In the genomic region with DNA sequence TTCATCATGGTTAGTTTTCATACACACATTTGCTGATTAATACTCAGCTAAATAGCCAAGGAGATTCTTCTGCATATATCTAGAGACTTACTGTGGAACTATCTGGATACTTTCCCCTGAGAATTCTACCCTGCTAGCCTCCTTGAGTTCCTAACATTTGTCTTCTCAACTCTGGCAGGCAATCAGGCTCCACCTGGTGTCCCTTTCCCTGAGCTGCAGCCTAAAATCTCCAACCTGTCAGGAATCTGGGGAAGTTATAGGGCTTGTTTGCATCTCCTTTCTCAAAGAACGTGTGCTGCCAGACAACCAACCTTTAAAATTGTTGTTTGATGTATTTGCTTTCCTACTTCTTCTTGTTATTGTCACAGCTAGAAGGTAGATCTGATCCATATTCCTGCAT, we compare ENCODE assay signal across 11 cellular contexts.
DNase-seq lines count a peak whose midpoint lies in the region; TF ChIP-seq lines count a peak whose summit lies in the region.
"Had no signal": no experiment of that assay in that cellular context is flagged by ENCODE, and none has a peak within 500 bp of the region (broad histone marks: within the 10 kb centered on the region; RNA-seq: fewer than 3 reads in every experiment).

No MANE protein-coding gene starts in this region.

- H3K36me3 Mint-ChIP-seq in Caco-2 (ENCODE audit: insufficient read depth, unreplicated experiment) (no peaks in the 10 kb centered on the region), H9 (ENCODE audit: insufficient read depth in 1 of 3, low read depth in 3 of 3) (peaks cover 0 to 5% (median 2%) of the 10 kb centered on the region in 3 experiments; a peak in 4 of 7 replicates)

- no peak overlapping the region for H2AFZ ChIP-seq in H9 (ENCODE audit: low read length)

- no peak overlapping the region for H3K4me2 ChIP-seq in H9 (ENCODE audit: insufficient read depth, insufficient read length, low read length)

- H2AK5ac ChIP-seq in H9 (ENCODE audit: insufficient read length, low read length), result no peak overlapping the region

- H3K4me3 Mint-ChIP-seq in Caco-2 (ENCODE audit: unreplicated experiment), result no peak overlapping the region
- no peak overlapping the region for H3K4me3 Mint-ChIP-seq in H9

- no peak overlapping the region for H3K23ac ChIP-seq in H9 (ENCODE audit: insufficient read length, low read depth, low read length)

- H3K4me1 ChIP-seq in Caco-2 (no peaks in the 10 kb centered on the region), H9 (ENCODE audit: insufficient read depth, low read length) (no peaks in the 10 kb centered on the region)

- no peaks in the 10 kb centered on the region for H3K23me2 ChIP-seq in H9 (ENCODE audit: insufficient read length, low read depth, low read length, poor library complexity, severe bottlenecking)

- no peak overlapping the region for H3K4me3 ChIP-seq in Caco-2 (ENCODE audit: low read depth, low read length)

- CTCF ChIA-PET in Caco-2 (lab: Charles Lee), result interaction anchor here (1.0 kb wide), 1 partner anchor 132 kb away, joined by 3 read pairs; no protein-coding TSS in a partner anchor

- no peak overlapping the region for H2BK15ac ChIP-seq in H9 (ENCODE audit: low read depth, low read length)

- H3K9me3 ChIP-seq in Caco-2 (no peaks in the 10 kb centered on the region), H9 (ENCODE audit: control insufficient read depth, low read depth, low read length) (no peaks in the 10 kb centered on the region)

- H2BK12ac ChIP-seq in H9 (ENCODE audit: insufficient read length, low read depth, low read length), result no peak overlapping the region

- H4K20me1 ChIP-seq in H9 (ENCODE audit: control insufficient read depth, insufficient read depth, insufficient read length), result no peaks in the 10 kb centered on the region

- no peak overlapping the region for H2BK120ac ChIP-seq in H9 (ENCODE audit: low read depth, low read length, poor library complexity, severe bottlenecking)

- H3K9ac ChIP-seq in H9 (ENCODE audit: extremely low read depth, insufficient read length, low read length), result no peak overlapping the region

- no peak overlapping the region for H2BK20ac ChIP-seq in H9 (ENCODE audit: low read depth, low read length, poor library complexity, severe bottlenecking)

- no peaks in the 10 kb centered on the region for H3K79me2 ChIP-seq in H9 (ENCODE audit: insufficient read depth, low read length)

- H3K27me3 ChIP-seq in Caco-2 (replicated peaks; ENCODE audit: control insufficient read depth, insufficient read depth, low read length) (no peaks in the 10 kb centered on the region), H9 (ENCODE audit: insufficient read depth, low read length) (no peaks in the 10 kb centered on the region)

- no peaks in the 10 kb centered on the region for H3K27me3 Mint-ChIP-seq in Caco-2 (ENCODE audit: insufficient read depth, unreplicated experiment)
- H3K27me3 Mint-ChIP-seq in H9 (ENCODE audit: low read depth), result no peaks in the 10 kb centered on the region

- BruUV-seq in Caco-2 (replicated peaks; lab: Mats Ljungman, UMichigan), result no TSS peak

- no peak overlapping the region for H3K14ac ChIP-seq in H9 (ENCODE audit: insufficient read depth, low read length)

- TF ChIP-seq CTCF in Caco-2 (IDR thresholded peaks at IDR 0.05; ENCODE audit: insufficient read depth in 1 of 2, low read depth in 1 of 2, low read length in 1 of 2, severe bottlenecking in 1 of 2, unreplicated experiment in 1 of 2) (peak; percentile 58 to 76), H9 (conservative IDR thresholded peaks at IDR 0.05) (peak; percentile 78)

- no peak overlapping the region for H3K27ac ChIP-seq in H9 (ENCODE audit: insufficient read length, low read depth, low read length)

- no peak overlapping the region for H3K27ac Mint-ChIP-seq in Caco-2 (ENCODE audit: unreplicated experiment)
- no peak overlapping the region for H3K27ac Mint-ChIP-seq in H9

- H3K36me3 ChIP-seq in Caco-2 (ENCODE audit: control insufficient read depth, insufficient read depth, low read length), result no peaks in the 10 kb centered on the region

- no peak overlapping the region for H3K4ac ChIP-seq in H9 (ENCODE audit: low read depth, low read length)

- no peak overlapping the region for H4K5ac ChIP-seq in H9 (ENCODE audit: insufficient read length, low read depth, low read length)

- H3K79me1 ChIP-seq in H9 (ENCODE audit: insufficient read depth, low read depth, low read length, poor library complexity, severe bottlenecking), result no peaks in the 10 kb centered on the region

- WGBS in H9 (ENCODE audit: extremely low coverage, insufficient read length, low lambda C conversion rate), result no CpG with 5 or more reads among the region's 1 CpG

- H2BK5ac ChIP-seq in H9 (ENCODE audit: insufficient read length, low read length), result no peak overlapping the region

- POLR2A ChIA-PET in Caco-2 (lab: Charles Lee), result no interaction called here

- H3K9me3 Mint-ChIP-seq in Caco-2 (ENCODE audit: unreplicated experiment) (no peaks in the 10 kb centered on the region), H9 (peaks cover 3% of the 10 kb centered on the region in 2 experiments; a peak in 4 of 5 replicates)

- DNase-seq in Caco-2, result peak; percentile 41 to 50
- peak; percentile 56 for DNase-seq in H9
- DNase-seq in SK-N-DZ (ENCODE audit: low spot score), result peak; percentile 2
- peak; percentile 50 for DNase-seq in iPS-NIHi7 (ENCODE audit: extremely low spot score)
- no peak for DNase-seq in nucleus accumbens (lab: John Stamatoyannopoulos, UW)
- no peak for DNase-seq in NOMO-1 treated with dmso at 0.1 percent for 144 hours (lab: John Stamatoyannopoulos, UW; ENCODE audit: unreplicated experiment)
- no peak for DNase-seq in activated CD8-positive, alpha-beta memory T cell treated with anti-CD3 and anti-CD28 coated beads for 24 hours
- DNase-seq in T-helper 1 cell, result no peak
- DNase-seq: activated T-cell treated with anti-CD3 and anti-CD28 coated beads, Interleukin-2, amount 50 U/mL, for 1 hour; foreskin melanocyte; T1000 had no signal

- H4K91ac ChIP-seq in H9 (ENCODE audit: insufficient read length, low read depth, low read length), result no peak overlapping the region

- no peak overlapping the region for H3T11ph ChIP-seq in H9 (ENCODE audit: low read length)

- no peak overlapping the region for H4K8ac ChIP-seq in H9 (replicated peaks; ENCODE audit: insufficient read length, low read depth, low read length)

- H3K18ac ChIP-seq in H9 (ENCODE audit: insufficient read length, low read depth, low read length), result no peak overlapping the region

- H3K4me1 Mint-ChIP-seq in Caco-2 (ENCODE audit: low read depth, unreplicated experiment) (no peaks in the 10 kb centered on the region), H9 (peaks cover 0 to 2% of the 10 kb centered on the region in 2 experiments; a peak in 1 of 4 replicates)

- H3K56ac ChIP-seq in H9 (ENCODE audit: insufficient read length, low read depth, low read length), result no peak overlapping the region

- intact Hi-C loops in Caco-2 (cut with micrococcal nuclease; ENCODE audit: unreplicated experiment), result loop anchor here (1.0 kb wide), 2 partner anchors 658 to 725 kb away; no protein-coding TSS in a partner anchor

Comparison
In these comparisons a context has a peak if more than half of its experiments do, and no peak if none do; other contexts are left out.
1. DNase-seq: peak in Caco-2 (2 of 2), H9 (single experiment), SK-N-DZ (single experiment) and iPS-NIHi7 (single experiment); none in nucleus accumbens (0 of 56), NOMO-1 treated with dmso at 0.1 percent for 144 hours (single experiment), activated CD8-positive, alpha-beta memory T cell treated with anti-CD3 and anti-CD28 coated beads for 24 hours (single experiment) and T-helper 1 cell (0 of 5).